28 cellular contexts compared by ENCODE assay signal in the genomic region with DNA sequence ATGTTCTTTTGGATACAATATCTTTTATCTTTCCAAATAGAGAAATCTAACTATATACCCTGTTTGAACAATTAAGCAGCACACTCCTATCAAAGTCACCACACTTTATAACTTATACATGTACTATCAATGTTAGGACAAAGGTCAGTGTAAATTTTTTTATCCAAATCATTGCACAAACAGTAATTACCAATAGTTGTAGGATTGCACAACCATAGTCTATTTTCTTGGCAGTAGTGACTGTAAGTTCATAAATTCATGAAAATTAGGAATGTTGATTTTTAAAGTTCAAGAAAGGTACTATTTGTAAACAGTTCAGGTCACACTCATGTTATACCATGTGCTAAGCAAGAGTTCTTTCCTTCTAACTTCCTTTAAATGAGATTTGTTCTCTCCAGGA. TPM values are rescaled to one million over a fixed set of nuclear protein-coding genes. Genes with fewer than 3 reads are reported as not detected.
"Had no signal": no experiment of that assay in that cellular context is flagged by ENCODE, and none has a peak within 500 bp of the region (broad histone marks: within the 10 kb centered on the region; RNA-seq: fewer than 3 reads in every experiment).

No MANE protein-coding gene starts in this region.

- H2AFZ ChIP-seq: parathyroid adenoma had no signal

- H3K79me2 ChIP-seq: parathyroid adenoma had no signal

- H3K27ac ChIP-seq: colonic mucosa, epithelial cell of prostate, heart right ventricle, left ventricle myocardium inferior, lower lobe of right lung, neutrophil, parathyroid adenoma, sigmoid colon, suprapubic skin, transverse colon, upper lobe of right lung, uterus had no signal

- ATAC-seq: esophagus mucosa; heart right ventricle; left colon; lower lobe of right lung; natural killer cell treated with Interleukin-12 subunit alpha and Interleukin-12 subunit beta and Interleukin-15 and Interleukin-18, amount 100 ng/mL, for 72 hours; stimulated activated naive CD8-positive, alpha-beta T cell treated with anti-CD3 and anti-CD28 coated beads, Interleukin-15, amount 100 ng/mL, for 72 hours; upper lobe of right lung had no signal

- H3K4me3 ChIP-seq: colonic mucosa, heart right ventricle, left ventricle myocardium inferior, lower lobe of right lung, sigmoid colon, suprapubic skin, transverse colon, upper lobe of right lung, uterus had no signal

- H3K9me3 ChIP-seq: colonic mucosa, heart right ventricle, left ventricle myocardium inferior, lower lobe of right lung, neutrophil, sigmoid colon, suprapubic skin, transverse colon, upper lobe of right lung, uterus had no signal

- H3K9ac ChIP-seq: parathyroid adenoma had no signal

- DNase-seq: colonic mucosa; effector CD8-positive, alpha-beta T cell; endodermal cell; foreskin melanocyte; glutamatergic neuron; heart right ventricle; hippocampal formation; islet precursor cell; kidney glomerular epithelial cell; left colon; left ventricle myocardium inferior; lower lobe of right lung; sigmoid colon; stimulated activated CD4-positive, alpha-beta T cell treated with anti-CD3 and anti-CD28 coated beads, Interleukin-1b, Interleukin-23, amount 100 ng/mL, for 48 hours; stimulated activated CD4-positive, alpha-beta T cell treated with anti-CD3 and anti-CD28 coated beads, Interleukin-4, amount 100 ng/mL, for 1 hour; stimulated activated CD8-positive, alpha-beta memory T cell treated with anti-CD3 and anti-CD28 coated beads, Interleukin-4, amount 100 ng/mL, for 48 hours; stimulated activated naive CD4-positive, alpha-beta T cell; stimulated activated naive CD8-positive, alpha-beta T cell treated with anti-CD3 and anti-CD28 coated beads, Interleukin-15, amount 100 ng/mL, for 72 hours; transverse colon; upper lobe of right lung; uterus had no signal

- H3K27me3 ChIP-seq: colonic mucosa, sigmoid colon, suprapubic skin, upper lobe of right lung, uterus had no signal

- H3K4me1 ChIP-seq: colonic mucosa, heart right ventricle, left ventricle myocardium inferior, lower lobe of right lung, parathyroid adenoma, sigmoid colon, suprapubic skin, transverse colon, upper lobe of right lung, uterus had no signal

- H3K36me3 ChIP-seq: colonic mucosa, heart right ventricle, left ventricle myocardium inferior, lower lobe of right lung, neutrophil, sigmoid colon, suprapubic skin, transverse colon, upper lobe of right lung, uterus had no signal

RNA-seq across cellular contexts. Expression of a gene that starts 9.3 kb away (rescaled TPM):
- total RNA-seq: endodermal cell; esophagus mucosa; left colon; natural killer cell treated with Interleukin-12 subunit alpha and Interleukin-12 subunit beta and Interleukin-15 and Interleukin-18, amount 100 ng/mL, for 72 hours; neural crest cell; transverse colon had no signal
